8 cellular contexts compared by ENCODE assay signal in genomic region chr15:67144609-67145306, GRCh38.
A peak's percentile ranks its signal among the peaks of the same experiment; 100 is the strongest.
DNase-seq lines count a peak whose midpoint lies in the region; ATAC-seq and TF ChIP-seq lines count a peak whose summit lies in the region.

No MANE protein-coding gene starts in this region.

- H3K27ac ChIP-seq in PC-3 (ENCODE audit: low read length) (peak overlapping the region; percentile 100), left lung (peak overlapping the region in 1 of 2 donors; percentile 21)

- H3K4me3 ChIP-seq in PC-3 (ENCODE audit: low read length) (no peak overlapping the region), epithelial cell of esophagus (ENCODE audit: low read length) (no peak overlapping the region), left lung (no peak overlapping the region)

- BruUV-seq in PC-3 (replicated peaks; lab: Mats Ljungman, UMichigan) = no TSS peak

- CTCF ChIA-PET in PC-3 (lab: Charles Lee) = no interaction called here

- ATAC-seq in PC-3 = no peak
- no peak for ATAC-seq in sciatic nerve
- no peak for ATAC-seq in HG03460 (IDR thresholded peaks at IDR 0.05; ENCODE audit: unreplicated experiment)
- ATAC-seq in left lung = no peak
- ATAC-seq in GM18907 (IDR thresholded peaks at IDR 0.05; ENCODE audit: unreplicated experiment) = no peak

- no peaks in the 10 kb centered on the region for H4K20me1 ChIP-seq in PC-3 (ENCODE audit: low read length)

- H3K4me1 ChIP-seq in PC-3 (ENCODE audit: insufficient read depth, low read length) = peaks cover 88% of the 10 kb centered on the region
- H3K4me1 ChIP-seq in left lung = peaks cover 53 to 78% of the 10 kb centered on the region in 2 donors

- H3K36me3 ChIP-seq in PC-3 (ENCODE audit: low read depth, low read length) = peaks cover 16% of the 10 kb centered on the region
- H3K36me3 ChIP-seq in left lung = no peaks in the 10 kb centered on the region

- DNase-seq in GM04503 (ENCODE audit: low read depth) (peak; percentile 79), PC-3 (no peak), epithelial cell of esophagus (ENCODE audit: low read depth) (peak; percentile 48), sciatic nerve (ENCODE audit: low spot score) (peak; percentile 53), left lung (no peak), UCSD-AML1 (lab: John Stamatoyannopoulos, UW; ENCODE audit: unreplicated experiment) (no peak)

- no peak for TF ChIP-seq CTCF in PC-3 (conservative IDR thresholded peaks at IDR 0.05; ENCODE audit: low read depth, low read length)
- no peak for TF ChIP-seq CTCF in epithelial cell of esophagus (IDR thresholded peaks at IDR 0.05; ENCODE audit: insufficient read depth, low read depth, low read length, missing control alignments)
- TF ChIP-seq CTCF in left lung (IDR thresholded peaks at IDR 0.05) = no peak

- no peak overlapping the region for H3K4me2 ChIP-seq in PC-3 (ENCODE audit: low read length)

- POLR2A ChIA-PET in PC-3 (lab: Charles Lee; ENCODE audit: unreplicated experiment) = no interaction called here

- intact Hi-C loops in PC-3 (cut with micrococcal nuclease) (no loop called here), sciatic nerve (cut with DNase I) (loop anchor here (5.0 kb wide), 1 partner anchor 483 kb away; no protein-coding TSS in a partner anchor), left lung (cut with DNase I) (no loop called here)

- 0 out of 2 replicates have a peak overlapping the region, but pooled peaks have one; percentile 10 for H3K9ac ChIP-seq in PC-3 (ENCODE audit: low read length)

- no peaks in the 10 kb centered on the region for H3K9me2 ChIP-seq in PC-3 (replicated peaks; ENCODE audit: low read length)

- H3K9me3 ChIP-seq in PC-3 (ENCODE audit: low read length) = no peaks in the 10 kb centered on the region
- no peaks in the 10 kb centered on the region for H3K9me3 ChIP-seq in left lung

- peaks cover 94% of the 10 kb centered on the region for H3K79me2 ChIP-seq in PC-3 (ENCODE audit: low read length)

- H3F3A ChIP-seq in PC-3 (ENCODE audit: low read length, unreplicated experiment) = peaks cover 5% of the 10 kb centered on the region

- H3K27me3 ChIP-seq in PC-3 (ENCODE audit: low read length) (no peaks in the 10 kb centered on the region), left lung (no peaks in the 10 kb centered on the region)

- no peak overlapping the region for H2AFZ ChIP-seq in PC-3 (ENCODE audit: low read length)

Comparison
In these comparisons a context has a peak if more than half of its experiments do, and no peak if none do; other contexts are left out.
1. DNase-seq: peak in GM04503 (single experiment), epithelial cell of esophagus (single experiment) and sciatic nerve (single experiment); none in PC-3 (single experiment), left lung (0 of 2) and UCSD-AML1 (single experiment).